In genomic region chr19:17526922-17527321, GRCh38 we compare ENCODE assay signal across 16 cellular contexts.
DNase-seq lines count a peak whose midpoint lies in the region; ATAC-seq and TF ChIP-seq lines count a peak whose summit lies in the region.
"Had no signal": no experiment of that assay in that cellular context is flagged by ENCODE, and none has a peak within 500 bp of the region (broad histone marks: within the 10 kb centered on the region; RNA-seq: fewer than 3 reads in every experiment).

No MANE protein-coding gene starts in this region.

- no peaks in the 10 kb centered on the region for H3K27me3 Mint-ChIP-seq in memory B cell

- no peaks in the 10 kb centered on the region for H3K36me3 ChIP-seq in KMS-11 (ENCODE audit: insufficient read depth)
- H3K36me3 ChIP-seq: MG63 had no signal

- peak; percentile 57 for DNase-seq in NCI-H1436 (lab: John Stamatoyannopoulos, UW)
- DNase-seq in NCI-H1436 treated with DMSO at 0.1 percent for 48 hours (lab: John Stamatoyannopoulos, UW) = no peak
- DNase-seq in memory B cell (ENCODE audit: low spot score in 2 of 2) = peak; percentile 70 to 84
- DNase-seq in D341Med (ENCODE audit: low spot score) = no peak
- no peak for DNase-seq in HUDEP-2 (lab: John Stamatoyannopoulos, UW; ENCODE audit: unreplicated experiment in 76 of 76)
- DNase-seq: activated gamma-delta T cell treated with Interleukin-2 at 50 U/mL for 16 hours, DMS79, MG63, NCI-H524, trophoblast cell had no signal

- no peaks in the 10 kb centered on the region for H3K79me2 ChIP-seq in KMS-11 (ENCODE audit: insufficient read depth, low read depth)

- peak overlapping the region; percentile 39; the same call in 1 of the 2 replicates for H3K4me2 ChIP-seq in KMS-11
- H3K4me2 ChIP-seq: A549 had no signal

- peaks cover 22% of the 10 kb centered on the region for H3K36me3 Mint-ChIP-seq in memory B cell

- ATAC-seq in GM19025 (IDR thresholded peaks at IDR 0.05; ENCODE audit: low read depth, unreplicated experiment) = peak; percentile 47
- peak; percentile 78 for ATAC-seq in memory B cell (ENCODE audit: low read depth)
- ATAC-seq in GM18873 (IDR thresholded peaks at IDR 0.05; ENCODE audit: low FRiP score, unreplicated experiment) = no peak
- ATAC-seq: HCT116 had no signal

- no peak overlapping the region for H3K9ac ChIP-seq in KMS-11

- H3K9me3 Mint-ChIP-seq in memory B cell = peaks cover 3% of the 10 kb centered on the region

- peak overlapping the region; percentile 89 for H3K4me3 Mint-ChIP-seq in memory B cell

- H4K20me1 ChIP-seq in KMS-11 (ENCODE audit: insufficient read depth) = no peaks in the 10 kb centered on the region

- no peak overlapping the region for H3K27ac ChIP-seq in KMS-11
- H3K27ac ChIP-seq: A549, SK-N-MC had no signal

- H3K4me1 ChIP-seq in KMS-11 (ENCODE audit: low read depth, poor library complexity, severe bottlenecking) = peaks cover 42% of the 10 kb centered on the region

- H3K27ac Mint-ChIP-seq in memory B cell = peak overlapping the region; percentile 88

- no peak overlapping the region for H2AFZ ChIP-seq in KMS-11 (ENCODE audit: low read depth)

- H3K4me1 Mint-ChIP-seq in memory B cell = peaks cover 48% of the 10 kb centered on the region

- H3K4me3 ChIP-seq in KMS-11 (IDR thresholded peaks at IDR 0.05; ENCODE audit: insufficient read depth, low read depth, low read length) = no peak overlapping the region
- H3K4me3 ChIP-seq: A549, MG63, SK-N-MC had no signal

- H3K27me3 ChIP-seq in KMS-11 (ENCODE audit: insufficient read depth, low read depth) = peaks cover 66% of the 10 kb centered on the region

- no peak for TF ChIP-seq CTCF in KMS-11 (conservative IDR thresholded peaks at IDR 0.05; ENCODE audit: low read depth, low read length)

Comparison
In these comparisons a context has a peak if more than half of its experiments do, and no peak if none do; other contexts are left out.
1. DNase-seq: peak in NCI-H1436 (single experiment) and memory B cell (2 of 2); none in NCI-H1436 treated with DMSO at 0.1 percent for 48 hours (single experiment), D341Med (single experiment) and HUDEP-2 (0 of 76).